ENCODE assay signal across 1 cellular context in genomic region chr11:67288452-67289225, GRCh38.
TF ChIP-seq lines count a peak whose summit lies in the region.

No MANE protein-coding gene starts in this region.

TF ChIP-seq in K562, 482 proteins besides CTCF, POLR2A, EP300 and RAD21 (continued from another document and continues in another):
- TF ChIP-seq, protein P1, sequence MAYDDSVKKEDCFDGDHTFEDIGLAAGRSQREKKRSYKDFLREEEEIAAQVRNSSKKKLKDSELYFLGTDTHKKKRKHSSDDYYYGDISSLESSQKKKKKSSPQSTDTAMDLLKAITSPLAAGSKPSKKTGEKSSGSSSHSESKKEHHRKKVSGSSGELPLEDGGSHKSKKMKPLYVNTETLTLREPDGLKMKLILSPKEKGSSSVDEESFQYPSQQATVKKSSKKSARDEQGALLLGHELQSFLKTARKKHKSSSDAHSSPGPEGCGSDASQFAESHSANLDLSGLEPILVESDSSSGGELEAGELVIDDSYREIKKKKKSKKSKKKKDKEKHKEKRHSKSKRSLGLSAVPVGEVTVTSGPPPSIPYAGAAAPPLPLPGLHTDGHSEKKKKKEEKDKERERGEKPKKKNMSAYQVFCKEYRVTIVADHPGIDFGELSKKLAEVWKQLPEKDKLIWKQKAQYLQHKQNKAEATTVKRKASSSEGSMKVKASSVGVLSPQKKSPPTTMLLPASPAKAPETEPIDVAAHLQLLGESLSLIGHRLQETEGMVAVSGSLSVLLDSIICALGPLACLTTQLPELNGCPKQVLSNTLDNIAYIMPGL (CRISPR knock-in tag; IDR thresholded peaks at IDR 0.05): no peak
- TF ChIP-seq RHOXF2B (CRISPR knock-in tag; conservative IDR thresholded peaks at IDR 0.05) (no peak), CCAR2 (IDR thresholded peaks at IDR 0.05; ENCODE audit: low read depth, low read length) (no peak), POLR3A (IDR thresholded peaks at IDR 0.05; ENCODE audit: borderline replicate concordance, extremely low read depth, insufficient read depth, insufficient read length) (no peak), MCM5 (IDR thresholded peaks at IDR 0.05; ENCODE audit: low read depth) (no peak), MCM3 (IDR thresholded peaks at IDR 0.05) (no peak), PRPF4 (IDR thresholded peaks at IDR 0.05; ENCODE audit: insufficient read depth, low read depth, low read length, poor library complexity, severe bottlenecking) (no peak), GABPA (tag; conservative IDR thresholded peaks at IDR 0.05; ENCODE audit: low read depth) (peak; percentile 94), TAF7 (tag; IDR thresholded peaks at IDR 0.05) (0 out of 2 replicates have a peak, but pooled peaks have one; percentile 44), ESRRA (IDR thresholded peaks at IDR 0.05; ENCODE audit: borderline replicate concordance, low read depth) (peak; percentile 83; the same call in 1 of the 2 replicates), SFPQ (IDR thresholded peaks at IDR 0.05; ENCODE audit: low read depth, low read length) (no peak), ZNF589 (CRISPR knock-in tag; IDR thresholded peaks at IDR 0.05; ENCODE audit: low read depth) (no peak), ZSCAN29 (IDR thresholded peaks at IDR 0.05) (no peak), CBX3 (IDR thresholded peaks at IDR 0.05; ENCODE audit: borderline replicate concordance in 1 of 2, low read length in 2 of 2) (peak in 1 of 2 experiments; percentile 64; a peak in 1 of 3 replicates), NCOA4 (IDR thresholded peaks at IDR 0.05; ENCODE audit: partially characterized antibody) (no peak), KLF13 (tag; IDR thresholded peaks at IDR 0.05; ENCODE audit: borderline replicate concordance, low read depth) (peak; percentile 35; the same call in 1 of the 2 replicates), RBFOX2 (IDR thresholded peaks at IDR 0.05; ENCODE audit: low read depth, low read length) (peak; percentile 96), NONO (IDR thresholded peaks at IDR 0.05; ENCODE audit: low read depth in 2 of 2, low read length in 1 of 2) (peak in 1 of 2 experiments; percentile 6; a peak in 1 of 4 replicates), XRCC5 (IDR thresholded peaks at IDR 0.05; ENCODE audit: low read depth, low read length) (0 out of 2 replicates have a peak, but pooled peaks have one; percentile 24), ZNF586 (CRISPR knock-in tag; conservative IDR thresholded peaks at IDR 0.05) (no peak), ZNF707 (CRISPR knock-in tag; conservative IDR thresholded peaks at IDR 0.05) (no peak), MEF2D (tag; conservative IDR thresholded peaks at IDR 0.05; ENCODE audit: low read depth) (no peak), PHB (CRISPR knock-in tag; IDR thresholded peaks at IDR 0.05) (0 out of 2 replicates have a peak, but pooled peaks have one; percentile 32), TGIF2 (CRISPR knock-in tag; IDR thresholded peaks at IDR 0.05) (no peak), HDAC1 (IDR thresholded peaks at IDR 0.05) (peak in 1 of 2 experiments; percentile 69; a peak in 2 of 4 replicates), CTBP1 (IDR thresholded peaks at IDR 0.05; ENCODE audit: borderline replicate concordance) (peak; percentile 61), ZNF354B (CRISPR knock-in tag; IDR thresholded peaks at IDR 0.05) (no peak), ZKSCAN3 (CRISPR knock-in tag; IDR thresholded peaks at IDR 0.05) (no peak), SP1 (CRISPR knock-in tag; IDR thresholded peaks at IDR 0.05) (peak; percentile 62), HNRNPL (IDR thresholded peaks at IDR 0.05; ENCODE audit: low read depth, low read length) (peak; percentile 81; the same call in 1 of the 2 replicates), WHSC1 (IDR thresholded peaks at IDR 0.05; ENCODE audit: low read length) (no peak), PKNOX1 (IDR thresholded peaks at IDR 0.05) (no peak), SRSF7 (optimal IDR thresholded peaks at IDR 0.05; ENCODE audit: low read depth, low read length) (no peak), CBFB (CRISPR knock-in tag; IDR thresholded peaks at IDR 0.05) (peak; percentile 47; the same call in 1 of the 2 replicates), ZBTB33 (CRISPR knock-in tag; IDR thresholded peaks at IDR 0.05) (no peak), CEBPB (tag; IDR thresholded peaks at IDR 0.05) (peak; percentile 98), RB1 (IDR thresholded peaks at IDR 0.05; ENCODE audit: low read depth) (peak; percentile 69), HNRNPK (IDR thresholded peaks at IDR 0.05; ENCODE audit: low read depth, low read length, poor library complexity, severe bottlenecking) (no peak), KLF10 (CRISPR knock-in tag; IDR thresholded peaks at IDR 0.05) (no peak), MYNN (IDR thresholded peaks at IDR 0.05) (no peak; the same call in 1 of the 2 replicates), MYNN (CRISPR knock-in tag; IDR thresholded peaks at IDR 0.05) (no peak), NFE2 (IDR thresholded peaks at IDR 0.05; ENCODE audit: low read depth) (0 out of 2 replicates have a peak, but pooled peaks have one; percentile 9), GABPB1 (CRISPR knock-in tag; IDR thresholded peaks at IDR 0.05) (peak; percentile 79), THRAP3 (IDR thresholded peaks at IDR 0.05; ENCODE audit: borderline replicate concordance) (no peak), NFXL1 (CRISPR knock-in tag; IDR thresholded peaks at IDR 0.05) (no peak), ZNF316 (IDR thresholded peaks at IDR 0.05) (no peak), VEZF1 (CRISPR knock-in tag; IDR thresholded peaks at IDR 0.05) (peak; percentile 97), BMI1 (IDR thresholded peaks at IDR 0.05; ENCODE audit: low read length) (no peak), ESRRB (CRISPR knock-in tag; IDR thresholded peaks at IDR 0.05; ENCODE audit: borderline replicate concordance) (no peak), ATF1 (CRISPR knock-in tag; IDR thresholded peaks at IDR 0.05) (no peak), ATF1 (tag; IDR thresholded peaks at IDR 0.05) (peak; percentile 84), ZNF134 (CRISPR knock-in tag; conservative IDR thresholded peaks at IDR 0.05) (no peak), GATAD2A (IDR thresholded peaks at IDR 0.05) (no peak), CHD1 (IDR thresholded peaks at IDR 0.05; ENCODE audit: low read length) (peak; percentile 47), MAZ (CRISPR knock-in tag; conservative IDR thresholded peaks at IDR 0.05 in 1 of 2, IDR thresholded peaks at IDR 0.05 in 1 of 2) (peak in 1 of 2 experiments; percentile 91; a peak in 2 of 4 replicates), RUNX1 (IDR thresholded peaks at IDR 0.05; ENCODE audit: low read depth) (0 out of 2 replicates have a peak, but pooled peaks have one; percentile 22)
- TF ChIP-seq, protein P2, sequence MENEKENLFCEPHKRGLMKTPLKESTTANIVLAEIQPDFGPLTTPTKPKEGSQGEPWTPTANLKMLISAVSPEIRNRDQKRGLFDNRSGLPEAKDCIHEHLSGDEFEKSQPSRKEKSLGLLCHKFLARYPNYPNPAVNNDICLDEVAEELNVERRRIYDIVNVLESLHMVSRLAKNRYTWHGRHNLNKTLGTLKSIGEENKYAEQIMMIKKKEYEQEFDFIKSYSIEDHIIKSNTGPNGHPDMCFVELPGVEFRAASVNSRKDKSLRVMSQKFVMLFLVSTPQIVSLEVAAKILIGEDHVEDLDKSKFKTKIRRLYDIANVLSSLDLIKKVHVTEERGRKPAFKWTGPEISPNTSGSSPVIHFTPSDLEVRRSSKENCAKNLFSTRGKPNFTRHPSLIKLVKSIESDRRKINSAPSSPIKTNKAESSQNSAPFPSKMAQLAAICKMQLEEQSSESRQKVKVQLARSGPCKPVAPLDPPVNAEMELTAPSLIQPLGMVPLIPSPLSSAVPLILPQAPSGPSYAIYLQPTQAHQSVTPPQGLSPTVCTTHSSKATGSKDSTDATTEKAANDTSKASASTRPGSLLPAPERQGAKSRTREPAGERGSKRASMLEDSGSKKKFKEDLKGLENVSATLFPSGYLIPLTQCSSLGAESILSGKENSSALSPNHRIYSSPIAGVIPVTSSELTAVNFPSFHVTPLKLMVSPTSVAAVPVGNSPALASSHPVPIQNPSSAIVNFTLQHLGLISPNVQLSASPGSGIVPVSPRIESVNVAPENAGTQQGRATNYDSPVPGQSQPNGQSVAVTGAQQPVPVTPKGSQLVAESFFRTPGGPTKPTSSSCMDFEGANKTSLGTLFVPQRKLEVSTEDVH (IDR thresholded peaks at IDR 0.05; ENCODE audit: low read depth, partially characterized antibody): peak; percentile 21
- TF ChIP-seq, protein P3, sequence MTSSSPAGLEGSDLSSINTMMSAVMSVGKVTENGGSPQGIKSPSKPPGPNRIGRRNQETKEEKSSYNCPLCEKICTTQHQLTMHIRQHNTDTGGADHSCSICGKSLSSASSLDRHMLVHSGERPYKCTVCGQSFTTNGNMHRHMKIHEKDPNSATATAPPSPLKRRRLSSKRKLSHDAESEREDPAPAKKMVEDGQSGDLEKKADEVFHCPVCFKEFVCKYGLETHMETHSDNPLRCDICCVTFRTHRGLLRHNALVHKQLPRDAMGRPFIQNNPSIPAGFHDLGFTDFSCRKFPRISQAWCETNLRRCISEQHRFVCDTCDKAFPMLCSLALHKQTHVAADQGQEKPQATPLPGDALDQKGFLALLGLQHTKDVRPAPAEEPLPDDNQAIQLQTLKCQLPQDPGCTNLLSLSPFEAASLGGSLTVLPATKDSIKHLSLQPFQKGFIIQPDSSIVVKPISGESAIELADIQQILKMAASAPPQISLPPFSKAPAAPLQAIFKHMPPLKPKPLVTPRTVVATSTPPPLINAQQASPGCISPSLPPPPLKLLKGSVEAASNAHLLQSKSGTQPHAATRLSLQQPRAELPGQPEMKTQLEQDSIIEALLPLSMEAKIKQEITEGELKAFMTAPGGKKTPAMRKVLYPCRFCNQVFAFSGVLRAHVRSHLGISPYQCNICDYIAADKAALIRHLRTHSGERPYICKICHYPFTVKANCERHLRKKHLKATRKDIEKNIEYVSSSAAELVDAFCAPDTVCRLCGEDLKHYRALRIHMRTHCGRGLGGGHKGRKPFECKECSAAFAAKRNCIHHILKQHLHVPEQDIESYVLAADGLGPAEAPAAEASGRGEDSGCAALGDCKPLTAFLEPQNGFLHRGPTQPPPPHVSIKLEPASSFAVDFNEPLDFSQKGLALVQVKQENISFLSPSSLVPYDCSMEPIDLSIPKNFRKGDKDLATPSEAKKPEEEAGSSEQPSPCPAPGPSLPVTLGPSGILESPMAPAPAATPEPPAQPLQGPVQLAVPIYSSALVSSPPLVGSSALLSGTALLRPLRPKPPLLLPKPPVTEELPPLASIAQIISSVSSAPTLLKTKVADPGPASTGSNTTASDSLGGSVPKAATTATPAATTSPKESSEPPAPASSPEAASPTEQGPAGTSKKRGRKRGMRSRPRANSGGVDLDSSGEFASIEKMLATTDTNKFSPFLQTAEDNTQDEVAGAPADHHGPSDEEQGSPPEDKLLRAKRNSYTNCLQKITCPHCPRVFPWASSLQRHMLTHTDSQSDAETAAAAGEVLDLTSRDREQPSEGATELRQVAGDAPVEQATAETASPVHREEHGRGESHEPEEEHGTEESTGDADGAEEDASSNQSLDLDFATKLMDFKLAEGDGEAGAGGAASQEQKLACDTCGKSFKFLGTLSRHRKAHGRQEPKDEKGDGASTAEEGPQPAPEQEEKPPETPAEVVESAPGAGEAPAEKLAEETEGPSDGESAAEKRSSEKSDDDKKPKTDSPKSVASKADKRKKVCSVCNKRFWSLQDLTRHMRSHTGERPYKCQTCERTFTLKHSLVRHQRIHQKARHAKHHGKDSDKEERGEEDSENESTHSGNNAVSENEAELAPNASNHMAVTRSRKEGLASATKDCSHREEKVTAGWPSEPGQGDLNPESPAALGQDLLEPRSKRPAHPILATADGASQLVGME (CRISPR knock-in tag; IDR thresholded peaks at IDR 0.05): no peak; the same call in 1 of the 2 replicates
